Comparison of ENCODE assay signal across 3 cellular contexts in genomic region chr20:8350225-8350624, GRCh38.
DNase-seq lines count a peak whose midpoint lies in the region; ATAC-seq, FAIRE-seq and TF ChIP-seq lines count a peak whose summit lies in the region.
"Not testable (repeated sequence)": the region's sequence is repeated elsewhere in the genome, so short reads cannot be mapped to it uniquely, and the experiment has no call there.

No MANE protein-coding gene starts in this region.

- in situ Hi-C loops in HepG2 (cut with HindIII; ENCODE audit: extremely low pct_ligation_motif_present, low pct_unique_long_range_greater_than_20kb) = not testable (repeated sequence)

- not testable (repeated sequence) for TF ChIP-seq RAD21 in HepG2 (CRISPR knock-in tag; IDR thresholded peaks at IDR 0.05)

- not testable (repeated sequence) for ATAC-seq in HepG2

- TF ChIP-seq EP300 in HepG2 (IDR thresholded peaks at IDR 0.05; ENCODE audit: low read depth in 2 of 2, low read length in 2 of 2); HepG2 (CRISPR knock-in tag; IDR thresholded peaks at IDR 0.05; ENCODE audit: borderline replicate concordance): not testable (repeated sequence)

- CTCF ChIA-PET in HEK293 (lab: Yijun Ruan, JAX); HepG2 (lab: Yijun Ruan, JAX; ENCODE audit: low intra/inter-chr PET ratio, low total read pairs): not testable (repeated sequence)

- not testable (repeated sequence) for H3K79me2 ChIP-seq in HepG2 (ENCODE audit: insufficient read depth, low read length)

- not testable (repeated sequence) for TF ChIP-seq POLR2A in HepG2 (IDR thresholded peaks at IDR 0.05; ENCODE audit: insufficient read depth in 1 of 2, low read depth in 2 of 2, low read length in 2 of 2)

- H3K4me1 ChIP-seq in HEK293 (ENCODE audit: control insufficient read depth, insufficient read depth, low read length); HepG2 (ENCODE audit: insufficient read depth, low read length): not testable (repeated sequence)

- not testable (repeated sequence) for H3K27me3 ChIP-seq in HepG2 (ENCODE audit: control insufficient read depth in 1 of 2, insufficient read depth in 2 of 2, low read length in 2 of 2)

- H3K4me3 ChIP-seq in HEK293 (ENCODE audit: low read depth, low read length); coronary artery; HepG2 (replicated peaks in 1 of 3; ENCODE audit: insufficient read depth in 1 of 3, low read depth in 2 of 3, low read length in 3 of 3): not testable (repeated sequence)

- not testable (repeated sequence) for H3K9ac ChIP-seq in HepG2 (ENCODE audit: insufficient read depth, low read depth, low read length)

- intact Hi-C loops in HepG2 (cut with micrococcal nuclease; ENCODE audit: unreplicated experiment) = not testable (repeated sequence)

- not testable (repeated sequence) for H3K4me2 ChIP-seq in HepG2 (ENCODE audit: low read depth, low read length)

- not testable (repeated sequence) for H4K20me1 ChIP-seq in HepG2 (ENCODE audit: insufficient read depth, low read length)

- H3K9me3 ChIP-seq in HEK293 (ENCODE audit: control insufficient read depth, insufficient read depth, low read depth, low read length); HepG2 (ENCODE audit: low read length): not testable (repeated sequence)

- DNase-seq in coronary artery (ENCODE audit: low spot score); HepG2 (ENCODE audit: low spot score): not testable (repeated sequence)

- not testable (repeated sequence) for FAIRE-seq in HepG2 (lab: Jason Lieb, UNC)

- 98% methylated on average over 2 of the region's 2 CpGs for WGBS in HepG2 (ENCODE audit: low lambda C conversion rate)

- POLR2A ChIA-PET in HEK293 (lab: Yijun Ruan, JAX); HepG2 (lab: Yijun Ruan, JAX): not testable (repeated sequence)

- not testable (repeated sequence) for H3K27ac ChIP-seq in HEK293 (ENCODE audit: extremely low read depth, low read depth, low read length); coronary artery; HepG2 (ENCODE audit: extremely low read length, insufficient read depth, low read length)

- not testable (repeated sequence) for BruUV-seq in HepG2 (replicated peaks; lab: Mats Ljungman, UMichigan)

- not testable (repeated sequence) for H3K36me3 ChIP-seq in HEK293 (ENCODE audit: control insufficient read depth in 2 of 2, insufficient read depth in 1 of 2, low read length in 2 of 2); HepG2 (replicated peaks in 1 of 2; ENCODE audit: control insufficient read depth in 1 of 2, insufficient read depth in 2 of 2, low read length in 2 of 2)

- H2AFZ ChIP-seq in HepG2 (ENCODE audit: low read length) = not testable (repeated sequence)

- not testable (repeated sequence) for TF ChIP-seq CTCF in HEK293 (tag by site-specific recombination; IDR thresholded peaks at IDR 0.05); HepG2 (CRISPR knock-in tag; IDR thresholded peaks at IDR 0.05)
- peak; percentile 2 for TF ChIP-seq CTCF in coronary artery (IDR thresholded peaks at IDR 0.05)

TF ChIP-seq in HEK293, 187 proteins besides CTCF, POLR2A, EP300 and RAD21:
- TF ChIP-seq ZNF146 (tag by site-specific recombination; IDR thresholded peaks at IDR 0.05) = peak; percentile 76

TF ChIP-seq in HepG2, 621 proteins besides CTCF, POLR2A, EP300 and RAD21:
- TF ChIP-seq ZMYM3 (CRISPR knock-in tag; IDR thresholded peaks at IDR 0.05) = peak; percentile 70; the same call in 1 of the 2 replicates
